Comparison of ENCODE assay signal across 11 cellular contexts in genomic region chr4:6633091-6633906, GRCh38. TPM values are rescaled to one million over a fixed set of nuclear protein-coding genes. Genes with fewer than 3 reads are reported as not detected.
DNase-seq lines count a peak whose midpoint lies in the region; ATAC-seq and TF ChIP-seq lines count a peak whose summit lies in the region.
"Had no signal": no experiment of that assay in that cellular context is flagged by ENCODE, and none has a peak within 500 bp of the region (broad histone marks: within the 10 kb centered on the region; RNA-seq: fewer than 3 reads in every experiment).

No MANE protein-coding gene starts in this region.

- peaks cover 10% of the 10 kb centered on the region for H3K4me1 Mint-ChIP-seq in CD14-positive monocyte

- no peaks in the 10 kb centered on the region for H3K4me1 ChIP-seq in foreskin keratinocyte

- H3K27me3 Mint-ChIP-seq in CD14-positive monocyte (ENCODE audit: low read depth in 3 of 3) = peaks cover 1 to 3% (median 1%) of the 10 kb centered on the region in 3 donors
- H3K27me3 Mint-ChIP-seq: activated naive CD8-positive, alpha-beta T cell treated with anti-CD3 and anti-CD28 coated beads, Interleukin-2, amount 50 U/mL, for 24 hours; natural killer cell treated with Interleukin-12 subunit alpha and Interleukin-12 subunit beta and Interleukin-15 and Interleukin-18, amount 100 ng/mL, for 72 hours had no signal

- POLR2A ChIA-PET in RWPE1 (lab: Yijun Ruan, JAX; ENCODE audit: low non-redundant PET) = no interaction called here

- H3K4me3 Mint-ChIP-seq in CD14-positive monocyte = no peak overlapping the region
- H3K4me3 Mint-ChIP-seq: activated naive CD8-positive, alpha-beta T cell treated with anti-CD3 and anti-CD28 coated beads, Interleukin-2, amount 50 U/mL, for 24 hours; natural killer cell treated with Interleukin-12 subunit alpha and Interleukin-12 subunit beta and Interleukin-15 and Interleukin-18, amount 100 ng/mL, for 72 hours; T-helper 1 cell treated with Interleukin-12 subunit alpha and Interleukin-12 subunit beta and Interleukin-4 antibody, amounts not matched to agents 30 μg/mL and 1 μg/mL, for 36 hours had no signal

- H3K27ac Mint-ChIP-seq in CD14-positive monocyte = peak overlapping the region in 5 of 7 donors; percentile 8 to 80 (median 40)
- H3K27ac Mint-ChIP-seq: activated naive CD8-positive, alpha-beta T cell treated with anti-CD3 and anti-CD28 coated beads, Interleukin-2, amount 50 U/mL, for 24 hours; T-helper 1 cell treated with Interleukin-12 subunit alpha and Interleukin-12 subunit beta and Interleukin-4 antibody, amounts not matched to agents 30 μg/mL and 1 μg/mL, for 36 hours had no signal

- H3K9me3 Mint-ChIP-seq in CD14-positive monocyte = no peaks in the 10 kb centered on the region
- H3K9me3 Mint-ChIP-seq: activated naive CD8-positive, alpha-beta T cell treated with anti-CD3 and anti-CD28 coated beads, Interleukin-2, amount 50 U/mL, for 24 hours; natural killer cell treated with Interleukin-12 subunit alpha and Interleukin-12 subunit beta and Interleukin-15 and Interleukin-18, amount 100 ng/mL, for 72 hours had no signal

- TF ChIP-seq CTCF in CD14-positive monocyte (IDR thresholded peaks at IDR 0.05) = no peak
- TF ChIP-seq CTCF in LNCaP clone FGC (IDR thresholded peaks at IDR 0.05; ENCODE audit: control insufficient read depth, extremely low read depth, insufficient read depth) = 0 out of 2 replicates have a peak, but pooled peaks have one; percentile 8
- no peak for TF ChIP-seq CTCF in RWPE1 (conservative IDR thresholded peaks at IDR 0.05; ENCODE audit: low read depth)
- TF ChIP-seq CTCF in foreskin keratinocyte (conservative IDR thresholded peaks at IDR 0.05) = peak; percentile 6

- intact Hi-C loops in CD14-positive monocyte (cut with micrococcal nuclease) = no loop called here

- H3K36me3 Mint-ChIP-seq in CD14-positive monocyte = no peaks in the 10 kb centered on the region
- H3K36me3 Mint-ChIP-seq: natural killer cell treated with Interleukin-12 subunit alpha and Interleukin-12 subunit beta and Interleukin-15 and Interleukin-18, amount 100 ng/mL, for 72 hours had no signal

- H3K27me3 ChIP-seq in foreskin keratinocyte = no peaks in the 10 kb centered on the region

- ATAC-seq in foreskin keratinocyte (peak; percentile 57), GM19467 (IDR thresholded peaks at IDR 0.05; ENCODE audit: unreplicated experiment) (no peak)
- ATAC-seq in activated CD4-positive, CD25-positive, alpha-beta regulatory T cell treated with anti-CD3 and anti-CD28 coated beads, Interleukin-2, amount 50 U/mL, for 24 hours = no peak
- ATAC-seq: activated naive CD8-positive, alpha-beta T cell treated with anti-CD3 and anti-CD28 coated beads, Interleukin-2, amount 50 U/mL, for 24 hours; natural killer cell treated with Interleukin-12 subunit alpha and Interleukin-12 subunit beta and Interleukin-15 and Interleukin-18, amount 100 ng/mL, for 72 hours had no signal

- CTCF ChIA-PET in RWPE1 (lab: Yijun Ruan, JAX) = interaction anchor here (0.6 kb wide), 1 partner anchor 15 kb away, joined by 4 read pairs; no protein-coding TSS in a partner anchor

- DNase-seq in CD14-positive monocyte (ENCODE audit: low spot score) = peak; percentile 63
- DNase-seq in LNCaP clone FGC (ENCODE audit: low read depth) = peak; percentile 67
- peak; percentile 20 for DNase-seq in RWPE1 (ENCODE audit: low spot score)
- DNase-seq in foreskin keratinocyte = peak in 1 of 2 donors; percentile 15
- DNase-seq in AG08396 (ENCODE audit: low spot score) = no peak
- DNase-seq in activated gamma-delta T cell treated with Interleukin-2 at 50 U/mL for 16 hours = no peak
- DNase-seq: activated naive CD8-positive, alpha-beta T cell treated with anti-CD3 and anti-CD28 coated beads, Interleukin-2, amount 50 U/mL, for 24 hours had no signal

- H3K4me3 ChIP-seq in LNCaP clone FGC (ENCODE audit: low read depth, low read length) = no peak overlapping the region

- H3K27ac ChIP-seq in RWPE1 = peak overlapping the region; percentile 80
- H3K27ac ChIP-seq in foreskin keratinocyte = no peak overlapping the region

RNA-seq across cellular contexts. Expression of gene MRFAP1, which starts 7.2 kb away (rescaled TPM):
- polyA plus RNA-seq in CD14-positive monocyte (100 to 1,000 TPM; 171 to 180 TPM), foreskin keratinocyte (305 and 336 TPM in 2 replicates)
- total RNA-seq in foreskin keratinocyte = 185 and 228 TPM in 2 replicates

RNA-seq across cellular contexts. Expression of gene MAN2B2, which starts 58.3 kb away (rescaled TPM):
- polyA plus RNA-seq in CD14-positive monocyte (10 to 100 TPM in 1 of 2 donors, 1 to 10 TPM in 1; 9.6 to 10.6 TPM), foreskin keratinocyte (6.4 and 7.1 TPM in 2 replicates)
- total RNA-seq in foreskin keratinocyte = 12.1 and 12.8 TPM in 2 replicates

Comparison
In these comparisons a context has a peak if more than half of its experiments do, and no peak if none do; other contexts are left out.
1. DNase-seq: peak in CD14-positive monocyte (single experiment), LNCaP clone FGC (single experiment) and RWPE1 (single experiment); none in AG08396 (single experiment) and activated gamma-delta T cell treated with Interleukin-2 at 50 U/mL for 16 hours (single experiment).
2. CTCF ChIP-seq: peak in LNCaP clone FGC (single experiment) and foreskin keratinocyte (single experiment); none in CD14-positive monocyte (single experiment) and RWPE1 (single experiment).